ENCODE assay signal across 9 cellular contexts in genomic region chr5:151758430-151759241, GRCh38. TPM values are rescaled to one million over a fixed set of nuclear protein-coding genes. Genes with fewer than 3 reads are reported as not detected.
A peak's percentile ranks its signal among the peaks of the same experiment; 100 is the strongest.
DNase-seq lines count a peak whose midpoint lies in the region; ATAC-seq, FAIRE-seq and TF ChIP-seq lines count a peak whose summit lies in the region.
"Had no signal": no experiment of that assay in that cellular context is flagged by ENCODE, and none has a peak within 500 bp of the region (broad histone marks: within the 10 kb centered on the region; RNA-seq: fewer than 3 reads in every experiment).

A gene with protein sequence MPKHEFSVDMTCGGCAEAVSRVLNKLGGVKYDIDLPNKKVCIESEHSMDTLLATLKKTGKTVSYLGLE (minus strand): TSS chr5:151758631. CDS start chr5:151758551, 80 bp downstream.

- H3K4me1 Mint-ChIP-seq in central memory CD8-positive, alpha-beta T cell, result peaks cover 34% of the 10 kb centered on the region

- peak within 1 kb of the TSS; percentile 66 for H3K27ac ChIP-seq in keratinocyte (ENCODE audit: control insufficient read depth, insufficient read depth, low read length)

- CTCF ChIA-PET in AG04449 (lab: Yijun Ruan, JAX), result interaction anchor here (1.0 to 3.2 kb wide), 5 partner anchors 11 to 100 kb away, joined by 3 to 28 read pairs (median 4); partner anchors contain the start of gene G3BP1

- dilution Hi-C loops in keratinocyte (cut with MboI; ENCODE audit: extremely low pct_ligation_motif_present, low sequenced_read_pairs), result no loop called here

- H3K27ac Mint-ChIP-seq in central memory CD8-positive, alpha-beta T cell (ENCODE audit: low read depth), result peak within 1 kb of the TSS; percentile 94

- peaks cover 42% of the 10 kb centered on the region for H3K79me2 ChIP-seq in keratinocyte (ENCODE audit: control insufficient read depth, insufficient read depth, low read length)

- H3K4me3 ChIP-seq in AG04449 (ENCODE audit: low read depth, low read length), result peak within 1 kb of the TSS; percentile 89
- peak within 1 kb of the TSS; percentile 74 to 79 (median 79) for H3K4me3 ChIP-seq in keratinocyte (ENCODE audit: control insufficient read depth in 2 of 3, extremely low read depth in 1 of 3, insufficient read depth in 2 of 3, low read depth in 1 of 3, low read length in 3 of 3)

- H3K9me3 ChIP-seq in keratinocyte (ENCODE audit: control insufficient read depth, low read depth, low read length), result no peaks in the 10 kb centered on the region

- H3K9me3 Mint-ChIP-seq in central memory CD8-positive, alpha-beta T cell, result no peaks in the 10 kb centered on the region

- peak within 1 kb of the TSS; percentile 90 for H3K4me3 Mint-ChIP-seq in central memory CD8-positive, alpha-beta T cell

- H3K4me1 ChIP-seq in keratinocyte (ENCODE audit: control insufficient read depth, extremely low read depth, insufficient read depth, low read length), result peaks cover 13% of the 10 kb centered on the region

- H3K27me3 Mint-ChIP-seq in central memory CD8-positive, alpha-beta T cell, result no peaks in the 10 kb centered on the region

- POLR2A ChIA-PET in AG04449 (lab: Yijun Ruan, JAX), result interaction anchor here (0.8 to 2.3 kb wide), 2 partner anchors 13 to 72 kb away, joined by 3 to 12 read pairs; partner anchors contain the start of genes G3BP1 and SPARC

- H4K20me1 ChIP-seq in keratinocyte (ENCODE audit: control insufficient read depth, extremely low read depth, insufficient read depth, low read length), result no peaks in the 10 kb centered on the region

- FAIRE-seq in keratinocyte (lab: Jason Lieb, UNC), result no peak
- FAIRE-seq: TTC549 had no signal

- H3K27me3 ChIP-seq in keratinocyte (ENCODE audit: control insufficient read depth, extremely low read depth, insufficient read depth, low read length), result no peaks in the 10 kb centered on the region

- TF ChIP-seq CTCF in AG04449 (IDR thresholded peaks at IDR 0.05; ENCODE audit: insufficient read depth, low read length, missing control alignments) (peak; percentile 4), keratinocyte (optimal IDR thresholded peaks at IDR 0.05 in 1 of 3, IDR thresholded peaks at IDR 0.05 in 1 of 3, conservative IDR thresholded peaks at IDR 0.05 in 1 of 3; ENCODE audit: extremely low read depth in 1 of 3, insufficient read depth in 2 of 3, low read length in 3 of 3) (peak in 2 of 3 experiments; percentile 13 to 17)

- H3K4me2 ChIP-seq in keratinocyte (ENCODE audit: control insufficient read depth, extremely low read depth, insufficient read depth, low read depth, low read length), result peak within 1 kb of the TSS; percentile 92

- ATAC-seq in GM18858 (IDR thresholded peaks at IDR 0.05; ENCODE audit: unreplicated experiment), result peak; percentile 85
- ATAC-seq in HG03066 (IDR thresholded peaks at IDR 0.05; ENCODE audit: low read depth, unreplicated experiment), result peak; percentile 92
- peak; percentile 96 to 97 for ATAC-seq in activated CD4-positive, CD25-positive, alpha-beta regulatory T cell treated with anti-CD3 and anti-CD28 coated beads, Interleukin-2, amount 50 U/mL, for 24 hours
- peak; percentile 97 for ATAC-seq in central memory CD8-positive, alpha-beta T cell (replicated peaks; ENCODE audit: extremely low read depth, poor library complexity, severe bottlenecking)

- peaks cover 7% of the 10 kb centered on the region for H3K36me3 Mint-ChIP-seq in central memory CD8-positive, alpha-beta T cell (ENCODE audit: insufficient read depth)

- peak within 1 kb of the TSS; percentile 99 for H2AFZ ChIP-seq in keratinocyte (ENCODE audit: control insufficient read depth, low read length)

- H3K9ac ChIP-seq in keratinocyte (ENCODE audit: control insufficient read depth, extremely low read depth, insufficient read depth, low read length), result peak within 1 kb of the TSS; percentile 81

- H3K9me1 ChIP-seq in keratinocyte (ENCODE audit: control insufficient read depth, extremely low read depth, insufficient read depth, low read length), result no peaks in the 10 kb centered on the region

- DNase-seq in AG04449 (ENCODE audit: low read depth, low spot score) (no peak), NCI-H226 (peak; percentile 76), keratinocyte (ENCODE audit: low read depth, low spot score) (no peak)
- peak; percentile 78 to 84 for DNase-seq in central memory CD8-positive, alpha-beta T cell (ENCODE audit: low spot score in 2 of 2)
- peak; percentile 86 to 89 for DNase-seq in stimulated activated CD4-positive, alpha-beta T cell treated with anti-CD3 and anti-CD28 coated beads, Interleukin-15, amount 100 ng/mL, for 1 hour (ENCODE audit: low read depth in 1 of 2, low spot score in 1 of 2)

- H3K36me3 ChIP-seq in keratinocyte (ENCODE audit: control insufficient read depth in 2 of 2, extremely low read depth in 1 of 2, insufficient read depth in 2 of 2, low read length in 2 of 2), result peaks cover 0 to 3% of the 10 kb centered on the region in 2 experiments

RNA-seq across cellular contexts. Expression of the gene that starts here (rescaled TPM):
- polyA plus RNA-seq in keratinocyte, result 173 to 414 TPM (median 199 TPM) in 3 replicates
- polyA plus RNA-seq in keratinocyte (2011; ENCODE audit: low read depth), result 58.4 TPM
- polyA plus RNA-seq in keratinocyte (2011; cell fraction: cytosol; rRNA removed), result 310 and 443 TPM in 2 replicates
- polyA plus RNA-seq in keratinocyte (2011; cell fraction: nucleus; rRNA removed), result 111 and 127 TPM in 2 replicates
- polyA plus RNA-seq in keratinocyte (2012; ENCODE audit: low replicate concordance), result 199 and 361 TPM in 2 replicates
- polyA minus RNA-seq in keratinocyte, result 133 to 246 TPM (median 216 TPM) in 3 replicates
- 153 TPM for polyA minus RNA-seq in keratinocyte (2011; cell fraction: cytosol; rRNA and poly(A)+ RNA removed)
- polyA minus RNA-seq in keratinocyte (2011; cell fraction: nucleus; rRNA and poly(A)+ RNA removed), result 31.7 and 39.0 TPM in 2 replicates

Comparison
In these comparisons a context has a peak if more than half of its experiments do, and no peak if none do; other contexts are left out.
1. DNase-seq: peak in NCI-H226 (single experiment), central memory CD8-positive, alpha-beta T cell (2 of 2) and stimulated activated CD4-positive, alpha-beta T cell treated with anti-CD3 and anti-CD28 coated beads, Interleukin-15, amount 100 ng/mL, for 1 hour (2 of 2); none in AG04449 (single experiment) and keratinocyte (single experiment).
2. Peak in every context shown above with its lines, with median percentiles within 50 percentile points of each other: ATAC-seq.